9 cellular contexts compared by ENCODE assay signal in the genomic region with DNA sequence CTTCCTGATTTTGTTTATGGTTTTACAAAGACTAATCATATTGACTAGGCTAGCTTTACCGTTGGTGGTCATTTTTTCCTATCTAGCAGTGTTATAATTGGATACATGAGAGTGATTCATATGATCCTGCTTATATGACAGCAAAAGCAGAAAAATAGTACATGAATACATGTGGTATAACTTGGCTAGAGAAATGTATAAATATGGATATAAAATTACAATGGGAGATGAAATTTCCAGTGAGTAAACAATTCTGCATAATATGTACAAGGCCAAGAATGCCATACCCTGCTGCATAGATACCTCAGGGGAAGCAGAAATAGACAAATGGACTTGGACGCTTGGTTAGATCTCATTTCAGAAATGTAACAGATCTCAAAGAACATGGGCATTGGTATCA.
"Had no signal": no experiment of that assay in that cellular context is flagged by ENCODE, and none has a peak within 500 bp of the region (broad histone marks: within the 10 kb centered on the region; RNA-seq: fewer than 3 reads in every experiment).

No MANE protein-coding gene starts in this region.

- ATAC-seq: GM23338, HCT116 had no signal

- H3K9me3 ChIP-seq: HAP-1 had no signal

- H3K36me3 ChIP-seq: HAP-1 had no signal

- H3K27ac ChIP-seq: GM23248 had no signal

- H3K9ac ChIP-seq: GM23248 had no signal

- H3K4me3 ChIP-seq: GM23248, GM23338, HAP-1 had no signal

- DNase-seq: GM23248, GOT3, H7, H9, HCEC 1CT, HFFc6 had no signal

- H3K4me1 ChIP-seq: HAP-1 had no signal
